Comparison of ENCODE assay signal across 1 cellular context in the genomic region with DNA sequence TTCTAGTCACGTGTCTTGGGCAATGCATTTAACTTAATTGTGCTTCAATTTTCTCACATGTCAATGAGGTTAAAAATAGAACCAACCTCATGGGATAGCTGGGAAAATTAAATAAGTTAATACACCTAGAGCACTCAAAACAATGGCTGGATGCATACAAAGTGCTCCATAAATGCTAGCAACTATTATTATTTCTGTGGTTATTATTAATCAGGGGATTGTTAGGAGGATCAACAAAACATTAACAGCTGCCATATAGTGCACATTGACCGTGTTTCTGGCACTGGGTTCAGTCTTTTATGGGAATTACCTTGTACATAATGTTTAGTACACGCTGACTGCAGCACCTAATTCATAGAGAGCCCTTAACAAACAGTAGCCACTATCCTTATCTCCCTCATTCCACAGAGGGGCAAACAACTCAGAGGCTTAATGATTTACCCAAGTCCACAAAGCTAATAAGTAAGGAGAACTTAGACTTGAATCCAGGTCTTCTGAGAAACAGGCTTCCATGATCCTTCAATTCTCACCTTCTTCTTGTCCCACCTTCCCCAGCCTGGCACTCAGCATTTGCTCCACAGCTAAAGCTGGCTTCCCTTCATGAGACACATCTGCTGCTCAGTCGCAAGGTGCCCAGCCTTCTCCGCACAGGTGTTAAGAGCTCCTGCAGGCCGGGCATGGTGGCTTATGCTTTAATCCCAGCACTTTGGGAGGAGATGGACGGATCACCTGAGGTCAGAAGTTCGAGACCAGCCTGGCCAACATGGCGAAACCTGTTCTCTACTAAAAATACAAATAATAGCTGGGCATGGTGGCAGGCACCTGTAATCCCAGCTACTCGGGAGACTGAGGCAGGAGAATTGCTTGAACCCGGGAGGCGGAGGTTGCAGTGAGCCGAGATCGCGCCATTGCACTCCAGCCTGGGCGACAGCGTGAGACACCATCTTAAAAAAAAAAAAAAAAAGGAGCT.
TF ChIP-seq lines count a peak whose summit lies in the region.

No MANE protein-coding gene starts in this region.

TF ChIP-seq in HepG2, 621 proteins besides CTCF, POLR2A, EP300 and RAD21 (continued from another document and continues in another):
- TF ChIP-seq, protein P1, sequence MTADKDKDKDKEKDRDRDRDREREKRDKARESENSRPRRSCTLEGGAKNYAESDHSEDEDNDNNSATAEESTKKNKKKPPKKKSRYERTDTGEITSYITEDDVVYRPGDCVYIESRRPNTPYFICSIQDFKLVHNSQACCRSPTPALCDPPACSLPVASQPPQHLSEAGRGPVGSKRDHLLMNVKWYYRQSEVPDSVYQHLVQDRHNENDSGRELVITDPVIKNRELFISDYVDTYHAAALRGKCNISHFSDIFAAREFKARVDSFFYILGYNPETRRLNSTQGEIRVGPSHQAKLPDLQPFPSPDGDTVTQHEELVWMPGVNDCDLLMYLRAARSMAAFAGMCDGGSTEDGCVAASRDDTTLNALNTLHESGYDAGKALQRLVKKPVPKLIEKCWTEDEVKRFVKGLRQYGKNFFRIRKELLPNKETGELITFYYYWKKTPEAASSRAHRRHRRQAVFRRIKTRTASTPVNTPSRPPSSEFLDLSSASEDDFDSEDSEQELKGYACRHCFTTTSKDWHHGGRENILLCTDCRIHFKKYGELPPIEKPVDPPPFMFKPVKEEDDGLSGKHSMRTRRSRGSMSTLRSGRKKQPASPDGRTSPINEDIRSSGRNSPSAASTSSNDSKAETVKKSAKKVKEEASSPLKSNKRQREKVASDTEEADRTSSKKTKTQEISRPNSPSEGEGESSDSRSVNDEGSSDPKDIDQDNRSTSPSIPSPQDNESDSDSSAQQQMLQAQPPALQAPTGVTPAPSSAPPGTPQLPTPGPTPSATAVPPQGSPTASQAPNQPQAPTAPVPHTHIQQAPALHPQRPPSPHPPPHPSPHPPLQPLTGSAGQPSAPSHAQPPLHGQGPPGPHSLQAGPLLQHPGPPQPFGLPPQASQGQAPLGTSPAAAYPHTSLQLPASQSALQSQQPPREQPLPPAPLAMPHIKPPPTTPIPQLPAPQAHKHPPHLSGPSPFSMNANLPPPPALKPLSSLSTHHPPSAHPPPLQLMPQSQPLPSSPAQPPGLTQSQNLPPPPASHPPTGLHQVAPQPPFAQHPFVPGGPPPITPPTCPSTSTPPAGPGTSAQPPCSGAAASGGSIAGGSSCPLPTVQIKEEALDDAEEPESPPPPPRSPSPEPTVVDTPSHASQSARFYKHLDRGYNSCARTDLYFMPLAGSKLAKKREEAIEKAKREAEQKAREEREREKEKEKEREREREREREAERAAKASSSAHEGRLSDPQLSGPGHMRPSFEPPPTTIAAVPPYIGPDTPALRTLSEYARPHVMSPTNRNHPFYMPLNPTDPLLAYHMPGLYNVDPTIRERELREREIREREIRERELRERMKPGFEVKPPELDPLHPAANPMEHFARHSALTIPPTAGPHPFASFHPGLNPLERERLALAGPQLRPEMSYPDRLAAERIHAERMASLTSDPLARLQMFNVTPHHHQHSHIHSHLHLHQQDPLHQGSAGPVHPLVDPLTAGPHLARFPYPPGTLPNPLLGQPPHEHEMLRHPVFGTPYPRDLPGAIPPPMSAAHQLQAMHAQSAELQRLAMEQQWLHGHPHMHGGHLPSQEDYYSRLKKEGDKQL (CRISPR knock-in tag; IDR thresholded peaks at IDR 0.05; ENCODE audit: low read depth) = peak; percentile 47; the same call in 1 of the 2 replicates
- TF ChIP-seq FOXM1 (CRISPR knock-in tag; IDR thresholded peaks at IDR 0.05) (no peak), KDM1A (CRISPR knock-in tag; IDR thresholded peaks at IDR 0.05) (peak; percentile 63; the same call in 1 of the 2 replicates), FOXO1 (CRISPR knock-in tag; IDR thresholded peaks at IDR 0.05) (peak; percentile 43; the same call in 1 of the 2 replicates), ZNF496 (CRISPR knock-in tag; IDR thresholded peaks at IDR 0.05; ENCODE audit: insufficient replicate concordance) (no peak), ZNF878 (CRISPR knock-in tag; IDR thresholded peaks at IDR 0.05) (0 out of 2 replicates have a peak, but pooled peaks have one; percentile 42), ZNF790 (CRISPR knock-in tag; IDR thresholded peaks at IDR 0.05; ENCODE audit: borderline replicate concordance) (peak; percentile 73), CEBPB (IDR thresholded peaks at IDR 0.05; ENCODE audit: borderline replicate concordance, low read depth, low read length) (no peak), ZNF841 (CRISPR knock-in tag; IDR thresholded peaks at IDR 0.05; ENCODE audit: borderline replicate concordance) (no peak), HNF4G (IDR thresholded peaks at IDR 0.05; ENCODE audit: borderline replicate concordance, low read depth, low read length) (no peak), HNF4G (CRISPR knock-in tag; IDR thresholded peaks at IDR 0.05; ENCODE audit: borderline replicate concordance, low read depth) (no peak), FIP1L1 (IDR thresholded peaks at IDR 0.05; ENCODE audit: borderline replicate concordance, insufficient read depth, low read depth, low read length) (no peak), KLF16 (CRISPR knock-in tag; IDR thresholded peaks at IDR 0.05) (no peak), PITX1 (CRISPR knock-in tag; IDR thresholded peaks at IDR 0.05) (0 out of 2 replicates have a peak, but pooled peaks have one; percentile 22), CBX5 (CRISPR knock-in tag; IDR thresholded peaks at IDR 0.05; ENCODE audit: borderline replicate concordance) (no peak; the same call in 1 of the 2 replicates), ZNF644 (CRISPR knock-in tag; IDR thresholded peaks at IDR 0.05; ENCODE audit: low read depth) (no peak), SATB2 (CRISPR knock-in tag; IDR thresholded peaks at IDR 0.05) (no peak), ZNF263 (CRISPR knock-in tag; IDR thresholded peaks at IDR 0.05) (no peak), ZNF441 (CRISPR knock-in tag; IDR thresholded peaks at IDR 0.05; ENCODE audit: borderline replicate concordance) (no peak), ZBTB20 (CRISPR knock-in tag; IDR thresholded peaks at IDR 0.05; ENCODE audit: borderline replicate concordance, low read depth) (peak; percentile 25; the same call in 1 of the 2 replicates), FOXP1 (IDR thresholded peaks at IDR 0.05) (no peak), FOXP1 (CRISPR knock-in tag; IDR thresholded peaks at IDR 0.05) (peak; percentile 71)
- TF ChIP-seq, protein P2, sequence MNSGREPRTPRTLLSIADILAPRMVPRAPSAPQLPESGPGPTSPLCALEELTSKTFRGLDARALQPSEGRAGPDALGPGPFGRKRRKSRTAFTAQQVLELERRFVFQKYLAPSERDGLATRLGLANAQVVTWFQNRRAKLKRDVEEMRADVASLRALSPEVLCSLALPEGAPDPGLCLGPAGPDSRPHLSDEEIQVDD (CRISPR knock-in tag; IDR thresholded peaks at IDR 0.05; ENCODE audit: borderline replicate concordance) = no peak
- TF ChIP-seq, protein P3, sequence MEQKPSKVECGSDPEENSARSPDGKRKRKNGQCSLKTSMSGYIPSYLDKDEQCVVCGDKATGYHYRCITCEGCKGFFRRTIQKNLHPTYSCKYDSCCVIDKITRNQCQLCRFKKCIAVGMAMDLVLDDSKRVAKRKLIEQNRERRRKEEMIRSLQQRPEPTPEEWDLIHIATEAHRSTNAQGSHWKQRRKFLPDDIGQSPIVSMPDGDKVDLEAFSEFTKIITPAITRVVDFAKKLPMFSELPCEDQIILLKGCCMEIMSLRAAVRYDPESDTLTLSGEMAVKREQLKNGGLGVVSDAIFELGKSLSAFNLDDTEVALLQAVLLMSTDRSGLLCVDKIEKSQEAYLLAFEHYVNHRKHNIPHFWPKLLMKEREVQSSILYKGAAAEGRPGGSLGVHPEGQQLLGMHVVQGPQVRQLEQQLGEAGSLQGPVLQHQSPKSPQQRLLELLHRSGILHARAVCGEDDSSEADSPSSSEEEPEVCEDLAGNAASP (CRISPR knock-in tag; IDR thresholded peaks at IDR 0.05; ENCODE audit: borderline replicate concordance) = 0 out of 2 replicates have a peak, but pooled peaks have one; percentile 45
- TF ChIP-seq, protein P4, sequence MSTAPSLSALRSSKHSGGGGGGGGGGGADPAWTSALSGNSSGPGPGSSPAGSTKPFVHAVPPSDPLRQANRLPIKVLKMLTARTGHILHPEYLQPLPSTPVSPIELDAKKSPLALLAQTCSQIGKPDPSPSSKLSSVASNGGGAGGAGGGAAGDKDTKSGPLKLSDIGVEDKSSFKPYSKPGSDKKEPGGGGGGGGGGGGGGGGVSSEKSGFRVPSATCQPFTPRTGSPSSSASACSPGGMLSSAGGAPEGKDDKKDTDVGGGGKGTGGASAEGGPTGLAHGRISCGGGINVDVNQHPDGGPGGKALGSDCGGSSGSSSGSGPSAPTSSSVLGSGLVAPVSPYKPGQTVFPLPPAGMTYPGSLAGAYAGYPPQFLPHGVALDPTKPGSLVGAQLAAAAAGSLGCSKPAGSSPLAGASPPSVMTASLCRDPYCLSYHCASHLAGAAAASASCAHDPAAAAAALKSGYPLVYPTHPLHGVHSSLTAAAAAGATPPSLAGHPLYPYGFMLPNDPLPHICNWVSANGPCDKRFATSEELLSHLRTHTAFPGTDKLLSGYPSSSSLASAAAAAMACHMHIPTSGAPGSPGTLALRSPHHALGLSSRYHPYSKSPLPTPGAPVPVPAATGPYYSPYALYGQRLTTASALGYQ (CRISPR knock-in tag; IDR thresholded peaks at IDR 0.05) = peak; percentile 18; the same call in 1 of the 2 replicates
- TF ChIP-seq, protein P5, sequence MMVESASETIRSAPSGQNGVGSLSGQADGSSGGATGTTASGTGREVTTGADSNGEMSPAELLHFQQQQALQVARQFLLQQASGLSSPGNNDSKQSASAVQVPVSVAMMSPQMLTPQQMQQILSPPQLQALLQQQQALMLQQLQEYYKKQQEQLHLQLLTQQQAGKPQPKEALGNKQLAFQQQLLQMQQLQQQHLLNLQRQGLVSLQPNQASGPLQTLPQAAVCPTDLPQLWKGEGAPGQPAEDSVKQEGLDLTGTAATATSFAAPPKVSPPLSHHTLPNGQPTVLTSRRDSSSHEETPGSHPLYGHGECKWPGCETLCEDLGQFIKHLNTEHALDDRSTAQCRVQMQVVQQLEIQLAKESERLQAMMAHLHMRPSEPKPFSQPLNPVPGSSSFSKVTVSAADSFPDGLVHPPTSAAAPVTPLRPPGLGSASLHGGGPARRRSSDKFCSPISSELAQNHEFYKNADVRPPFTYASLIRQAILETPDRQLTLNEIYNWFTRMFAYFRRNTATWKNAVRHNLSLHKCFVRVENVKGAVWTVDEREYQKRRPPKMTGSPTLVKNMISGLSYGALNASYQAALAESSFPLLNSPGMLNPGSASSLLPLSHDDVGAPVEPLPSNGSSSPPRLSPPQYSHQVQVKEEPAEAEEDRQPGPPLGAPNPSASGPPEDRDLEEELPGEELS (CRISPR knock-in tag; IDR thresholded peaks at IDR 0.05) = 0 out of 2 replicates have a peak, but pooled peaks have one; percentile 35
- TF ChIP-seq, protein P6, sequence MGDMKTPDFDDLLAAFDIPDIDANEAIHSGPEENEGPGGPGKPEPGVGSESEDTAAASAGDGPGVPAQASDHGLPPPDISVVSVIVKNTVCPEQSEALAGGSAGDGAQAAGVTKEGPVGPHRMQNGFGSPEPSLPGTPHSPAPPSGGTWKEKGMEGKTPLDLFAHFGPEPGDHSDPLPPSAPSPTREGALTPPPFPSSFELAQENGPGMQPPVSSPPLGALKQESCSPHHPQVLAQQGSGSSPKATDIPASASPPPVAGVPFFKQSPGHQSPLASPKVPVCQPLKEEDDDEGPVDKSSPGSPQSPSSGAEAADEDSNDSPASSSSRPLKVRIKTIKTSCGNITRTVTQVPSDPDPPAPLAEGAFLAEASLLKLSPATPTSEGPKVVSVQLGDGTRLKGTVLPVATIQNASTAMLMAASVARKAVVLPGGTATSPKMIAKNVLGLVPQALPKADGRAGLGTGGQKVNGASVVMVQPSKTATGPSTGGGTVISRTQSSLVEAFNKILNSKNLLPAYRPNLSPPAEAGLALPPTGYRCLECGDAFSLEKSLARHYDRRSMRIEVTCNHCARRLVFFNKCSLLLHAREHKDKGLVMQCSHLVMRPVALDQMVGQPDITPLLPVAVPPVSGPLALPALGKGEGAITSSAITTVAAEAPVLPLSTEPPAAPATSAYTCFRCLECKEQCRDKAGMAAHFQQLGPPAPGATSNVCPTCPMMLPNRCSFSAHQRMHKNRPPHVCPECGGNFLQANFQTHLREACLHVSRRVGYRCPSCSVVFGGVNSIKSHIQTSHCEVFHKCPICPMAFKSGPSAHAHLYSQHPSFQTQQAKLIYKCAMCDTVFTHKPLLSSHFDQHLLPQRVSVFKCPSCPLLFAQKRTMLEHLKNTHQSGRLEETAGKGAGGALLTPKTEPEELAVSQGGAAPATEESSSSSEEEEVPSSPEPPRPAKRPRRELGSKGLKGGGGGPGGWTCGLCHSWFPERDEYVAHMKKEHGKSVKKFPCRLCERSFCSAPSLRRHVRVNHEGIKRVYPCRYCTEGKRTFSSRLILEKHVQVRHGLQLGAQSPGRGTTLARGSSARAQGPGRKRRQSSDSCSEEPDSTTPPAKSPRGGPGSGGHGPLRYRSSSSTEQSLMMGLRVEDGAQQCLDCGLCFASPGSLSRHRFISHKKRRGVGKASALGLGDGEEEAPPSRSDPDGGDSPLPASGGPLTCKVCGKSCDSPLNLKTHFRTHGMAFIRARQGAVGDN (CRISPR knock-in tag; IDR thresholded peaks at IDR 0.05) = peak; percentile 27; the same call in 1 of the 2 replicates
- TF ChIP-seq, protein P7, sequence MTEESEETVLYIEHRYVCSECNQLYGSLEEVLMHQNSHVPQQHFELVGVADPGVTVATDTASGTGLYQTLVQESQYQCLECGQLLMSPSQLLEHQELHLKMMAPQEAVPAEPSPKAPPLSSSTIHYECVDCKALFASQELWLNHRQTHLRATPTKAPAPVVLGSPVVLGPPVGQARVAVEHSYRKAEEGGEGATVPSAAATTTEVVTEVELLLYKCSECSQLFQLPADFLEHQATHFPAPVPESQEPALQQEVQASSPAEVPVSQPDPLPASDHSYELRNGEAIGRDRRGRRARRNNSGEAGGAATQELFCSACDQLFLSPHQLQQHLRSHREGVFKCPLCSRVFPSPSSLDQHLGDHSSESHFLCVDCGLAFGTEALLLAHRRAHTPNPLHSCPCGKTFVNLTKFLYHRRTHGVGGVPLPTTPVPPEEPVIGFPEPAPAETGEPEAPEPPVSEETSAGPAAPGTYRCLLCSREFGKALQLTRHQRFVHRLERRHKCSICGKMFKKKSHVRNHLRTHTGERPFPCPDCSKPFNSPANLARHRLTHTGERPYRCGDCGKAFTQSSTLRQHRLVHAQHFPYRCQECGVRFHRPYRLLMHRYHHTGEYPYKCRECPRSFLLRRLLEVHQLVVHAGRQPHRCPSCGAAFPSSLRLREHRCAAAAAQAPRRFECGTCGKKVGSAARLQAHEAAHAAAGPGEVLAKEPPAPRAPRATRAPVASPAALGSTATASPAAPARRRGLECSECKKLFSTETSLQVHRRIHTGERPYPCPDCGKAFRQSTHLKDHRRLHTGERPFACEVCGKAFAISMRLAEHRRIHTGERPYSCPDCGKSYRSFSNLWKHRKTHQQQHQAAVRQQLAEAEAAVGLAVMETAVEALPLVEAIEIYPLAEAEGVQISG (CRISPR knock-in tag; IDR thresholded peaks at IDR 0.05) = no peak
- TF ChIP-seq, protein P8, sequence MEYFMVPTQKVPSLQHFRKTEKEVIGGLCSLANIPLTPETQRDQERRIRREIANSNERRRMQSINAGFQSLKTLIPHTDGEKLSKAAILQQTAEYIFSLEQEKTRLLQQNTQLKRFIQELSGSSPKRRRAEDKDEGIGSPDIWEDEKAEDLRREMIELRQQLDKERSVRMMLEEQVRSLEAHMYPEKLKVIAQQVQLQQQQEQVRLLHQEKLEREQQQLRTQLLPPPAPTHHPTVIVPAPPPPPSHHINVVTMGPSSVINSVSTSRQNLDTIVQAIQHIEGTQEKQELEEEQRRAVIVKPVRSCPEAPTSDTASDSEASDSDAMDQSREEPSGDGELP (IDR thresholded peaks at IDR 0.05; ENCODE audit: borderline replicate concordance, low read depth) = peak; percentile 38; the same call in 1 of the 2 replicates
- TF ChIP-seq, protein P9, sequence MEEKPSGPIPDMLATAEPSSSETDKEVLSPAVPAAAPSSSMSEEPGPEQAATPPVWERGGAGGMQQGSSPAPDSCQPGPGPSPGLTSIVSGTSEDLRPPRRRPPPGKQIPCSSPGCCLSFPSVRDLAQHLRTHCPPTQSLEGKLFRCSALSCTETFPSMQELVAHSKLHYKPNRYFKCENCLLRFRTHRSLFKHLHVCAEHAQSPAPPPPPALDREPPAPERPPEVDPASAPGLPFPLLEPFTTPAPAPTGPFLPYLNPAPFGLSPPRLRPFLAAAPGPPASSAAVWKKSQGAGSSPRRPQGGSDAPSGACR (CRISPR knock-in tag; IDR thresholded peaks at IDR 0.05) = no peak
